ENCODE assay signal across 14 cellular contexts in genomic region chr2:237208373-237209045, GRCh38.
DNase-seq lines count a peak whose midpoint lies in the region; ATAC-seq, FAIRE-seq and TF ChIP-seq lines count a peak whose summit lies in the region.
"Had no signal": no experiment of that assay in that cellular context is flagged by ENCODE, and none has a peak within 500 bp of the region (broad histone marks: within the 10 kb centered on the region; RNA-seq: fewer than 3 reads in every experiment).

No MANE protein-coding gene starts in this region.

- H3K79me2 ChIP-seq in GM23338 (replicated peaks; ENCODE audit: insufficient read depth) (no peaks in the 10 kb centered on the region), astrocyte (ENCODE audit: insufficient read depth, low read length) (no peaks in the 10 kb centered on the region), H9 (ENCODE audit: insufficient read depth, low read length) (no peaks in the 10 kb centered on the region)

- H3K4me1 ChIP-seq in GM23338 (ENCODE audit: insufficient read depth) = peaks cover 24% of the 10 kb centered on the region
- H3K4me1 ChIP-seq in astrocyte (ENCODE audit: insufficient read depth, low read length) = peaks cover 30% of the 10 kb centered on the region
- H3K4me1 ChIP-seq in spleen = no peaks in the 10 kb centered on the region
- peaks cover 14% of the 10 kb centered on the region; the same call in 1 of the 2 replicates for H3K4me1 ChIP-seq in H9 (ENCODE audit: insufficient read depth, low read length)

- intact Hi-C loops in left cardiac atrium (cut with DNase I) (loop anchor here in 1 of 2 donors (5.0 kb wide), 1 partner anchor 109 kb away; no protein-coding TSS in a partner anchor), spleen (cut with DNase I; ENCODE audit: low total_unique reads) (no loop called here)

- no peak overlapping the region for H3K4ac ChIP-seq in H9 (ENCODE audit: low read depth, low read length)

- H2BK20ac ChIP-seq in H9 (ENCODE audit: low read depth, low read length, poor library complexity, severe bottlenecking) = no peak overlapping the region

- H3K9me2 ChIP-seq in GM23338 (ENCODE audit: insufficient read depth) = peaks cover 9% of the 10 kb centered on the region; the same call in 1 of the 2 replicates

- no peak overlapping the region for H2AK5ac ChIP-seq in H9 (ENCODE audit: insufficient read length, low read length)

- H2BK120ac ChIP-seq in H9 (ENCODE audit: low read depth, low read length, poor library complexity, severe bottlenecking) = no peak overlapping the region

- no peak overlapping the region for H3K23ac ChIP-seq in H9 (ENCODE audit: insufficient read length, low read depth, low read length)

- no peak overlapping the region for H3T11ph ChIP-seq in H9 (ENCODE audit: low read length)

- peaks cover 22% of the 10 kb centered on the region for H3F3A ChIP-seq in GM23338 (replicated peaks; ENCODE audit: low read depth)

- no peaks in the 10 kb centered on the region for H3K9me3 Mint-ChIP-seq in GM23338
- peaks cover 10% of the 10 kb centered on the region for H3K9me3 Mint-ChIP-seq in astrocyte (ENCODE audit: unreplicated experiment)
- H3K9me3 Mint-ChIP-seq in H9 = no peaks in the 10 kb centered on the region
- H3K9me3 Mint-ChIP-seq: activated T-helper 17 cell treated with anti-CD3 and anti-CD28 coated beads, Interleukin-2, amount 50 U/mL, for 72 hours; naive B cell had no signal

- ATAC-seq in GM23338 (no peak), left cardiac atrium (peak; percentile 54 to 55), HG03159 (IDR thresholded peaks at IDR 0.05; ENCODE audit: unreplicated experiment) (no peak)
- ATAC-seq: activated T-helper 17 cell treated with anti-CD3 and anti-CD28 coated beads, Interleukin-2, amount 50 U/mL, for 72 hours had no signal

- H2BK15ac ChIP-seq in H9 (ENCODE audit: low read depth, low read length) = no peak overlapping the region

- no peaks in the 10 kb centered on the region for H3K36me3 ChIP-seq in GM23338 (ENCODE audit: insufficient read depth)
- no peaks in the 10 kb centered on the region for H3K36me3 ChIP-seq in astrocyte (ENCODE audit: insufficient read depth, low read length)
- H3K36me3 ChIP-seq in spleen = no peaks in the 10 kb centered on the region

- TF ChIP-seq POLR2A in spleen (IDR thresholded peaks at IDR 0.05) = no peak

- no peak overlapping the region for H4K5ac ChIP-seq in H9 (ENCODE audit: insufficient read length, low read depth, low read length)

- H4K20me1 ChIP-seq in GM23338 (replicated peaks; ENCODE audit: insufficient read depth) (no peaks in the 10 kb centered on the region), astrocyte (ENCODE audit: insufficient read depth, low read length) (no peaks in the 10 kb centered on the region), H9 (ENCODE audit: control insufficient read depth, insufficient read depth, insufficient read length) (peaks cover 2% of the 10 kb centered on the region)

- H3K9ac ChIP-seq in astrocyte (ENCODE audit: low read length) (peak overlapping the region; percentile 63), H9 (ENCODE audit: extremely low read depth, insufficient read length, low read length) (no peak overlapping the region)

- no peak overlapping the region for H3K4me2 ChIP-seq in GM23338
- H3K4me2 ChIP-seq in astrocyte (ENCODE audit: low read length) = peak overlapping the region; percentile 27
- H3K4me2 ChIP-seq in H9 (ENCODE audit: insufficient read depth, insufficient read length, low read length) = no peak overlapping the region

- WGBS in spleen, 5 donors = 61 to 63% (median 62%) methylated on average over 10 of the region's 10 CpGs
- WGBS in H9 (ENCODE audit: extremely low coverage, insufficient read length, low lambda C conversion rate) = no CpG with 5 or more reads among the region's 10 CpGs

- H4K91ac ChIP-seq in H9 (ENCODE audit: insufficient read length, low read depth, low read length) = no peak overlapping the region

- H3K27me3 ChIP-seq in GM23338 (ENCODE audit: insufficient read depth) (no peaks in the 10 kb centered on the region), astrocyte (ENCODE audit: insufficient read depth, low read length) (no peaks in the 10 kb centered on the region), spleen (replicated peaks in 1 of 7) (peaks cover 0 to 45% (median 0%) of the 10 kb centered on the region in 7 donors), H9 (ENCODE audit: insufficient read depth, low read length) (no peaks in the 10 kb centered on the region)

- H3K27ac Mint-ChIP-seq in GM23338 (no peak overlapping the region), astrocyte (ENCODE audit: unreplicated experiment) (no peak overlapping the region), H9 (peak overlapping the region in 1 of 3 experiments; percentile 31; a peak in 1 of 7 replicates)
- H3K27ac Mint-ChIP-seq: activated T-helper 17 cell treated with anti-CD3 and anti-CD28 coated beads, Interleukin-2, amount 50 U/mL, for 72 hours had no signal

- DNase-seq in GM23338 (ENCODE audit: low spot score) (no peak), astrocyte (ENCODE audit: low read depth) (peak; percentile 79), left cardiac atrium (no peak), spleen (no peak), hypothalamus (lab: John Stamatoyannopoulos, UW) (no peak), H9 (no peak)
- no peak for DNase-seq in central memory CD4-positive, alpha-beta T cell
- DNase-seq: activated CD4-positive, alpha-beta T cell treated with anti-CD3 and anti-CD28 coated beads for 1 hour; COR-L47; dorsolateral prefrontal cortex; naive B cell; stimulated activated naive CD4-positive, alpha-beta T cell had no signal

- H3K36me3 Mint-ChIP-seq in GM23338 (ENCODE audit: low read depth) (no peaks in the 10 kb centered on the region), astrocyte (ENCODE audit: low read depth, unreplicated experiment) (no peaks in the 10 kb centered on the region), H9 (ENCODE audit: insufficient read depth in 1 of 3, low read depth in 3 of 3) (no peaks in the 10 kb centered on the region)
- H3K36me3 Mint-ChIP-seq: naive B cell had no signal

- no peaks in the 10 kb centered on the region for H3K79me1 ChIP-seq in H9 (ENCODE audit: insufficient read depth, low read depth, low read length, poor library complexity, severe bottlenecking)

- H4K8ac ChIP-seq in H9 (replicated peaks; ENCODE audit: insufficient read length, low read depth, low read length) = no peak overlapping the region

- H2AFZ ChIP-seq in GM23338 (peak overlapping the region; percentile 81; the same call in 1 of the 2 replicates), astrocyte (ENCODE audit: low read depth, low read length) (no peak overlapping the region), H9 (ENCODE audit: low read length) (no peak overlapping the region)

- H3K27me3 Mint-ChIP-seq in GM23338 (ENCODE audit: insufficient read depth, low read depth, poor library complexity) = peaks cover 12% of the 10 kb centered on the region
- no peaks in the 10 kb centered on the region for H3K27me3 Mint-ChIP-seq in astrocyte (ENCODE audit: low read depth, unreplicated experiment)
- H3K27me3 Mint-ChIP-seq in H9 (ENCODE audit: low read depth) = peaks cover under 1% of the 10 kb centered on the region

- H3K18ac ChIP-seq in H9 (ENCODE audit: insufficient read length, low read depth, low read length) = no peak overlapping the region

- H3K4me1 Mint-ChIP-seq in GM23338 (peaks cover 38% of the 10 kb centered on the region), astrocyte (ENCODE audit: low read depth, unreplicated experiment) (peaks cover 28% of the 10 kb centered on the region), H9 (peaks cover 36 to 40% of the 10 kb centered on the region in 2 experiments)
- H3K4me1 Mint-ChIP-seq: activated T-helper 17 cell treated with anti-CD3 and anti-CD28 coated beads, Interleukin-2, amount 50 U/mL, for 72 hours; naive B cell had no signal

- no peak overlapping the region for H3K56ac ChIP-seq in H9 (ENCODE audit: insufficient read length, low read depth, low read length)

- H3K27ac ChIP-seq in GM23338 (ENCODE audit: low read depth) = no peak overlapping the region
- peak overlapping the region; percentile 84 for H3K27ac ChIP-seq in astrocyte (ENCODE audit: low read depth, low read length)
- H3K27ac ChIP-seq in spleen = peak overlapping the region in 5 of 8 donors; percentile 13 to 55 (median 26)
- no peak overlapping the region for H3K27ac ChIP-seq in H9 (ENCODE audit: insufficient read length, low read depth, low read length)
- H3K27ac ChIP-seq: dorsolateral prefrontal cortex had no signal

- TF ChIP-seq CTCF in GM23338 (conservative IDR thresholded peaks at IDR 0.05; ENCODE audit: low read depth in 2 of 2) (no peak), astrocyte (IDR thresholded peaks at IDR 0.05; ENCODE audit: insufficient read depth, low read depth, low read length) (no peak), spleen (IDR thresholded peaks at IDR 0.05 in 8 of 11, conservative IDR thresholded peaks at IDR 0.05 in 3 of 11) (no peak), H9 (conservative IDR thresholded peaks at IDR 0.05) (no peak)

- no peak overlapping the region for H3K4me3 Mint-ChIP-seq in GM23338
- no peak overlapping the region for H3K4me3 Mint-ChIP-seq in astrocyte (ENCODE audit: unreplicated experiment)
- H3K4me3 Mint-ChIP-seq in H9 = no peak overlapping the region
- H3K4me3 Mint-ChIP-seq: activated T-helper 17 cell treated with anti-CD3 and anti-CD28 coated beads, Interleukin-2, amount 50 U/mL, for 72 hours; naive B cell had no signal

- peak; percentile 63 for FAIRE-seq in astrocyte (lab: Jason Lieb, UNC)

- no peak overlapping the region for H3K14ac ChIP-seq in H9 (ENCODE audit: insufficient read depth, low read length)

- H2BK5ac ChIP-seq in H9 (ENCODE audit: insufficient read length, low read length) = no peak overlapping the region

- H3K4me3 ChIP-seq in GM23338 (no peak overlapping the region), astrocyte (ENCODE audit: insufficient read depth, low read depth, low read length) (no peak overlapping the region), spleen (no peak overlapping the region)
- H3K4me3 ChIP-seq: dorsolateral prefrontal cortex had no signal

- H3K23me2 ChIP-seq in H9 (ENCODE audit: insufficient read length, low read depth, low read length, poor library complexity, severe bottlenecking) = no peaks in the 10 kb centered on the region

- no peak overlapping the region for H2BK12ac ChIP-seq in H9 (ENCODE audit: insufficient read length, low read depth, low read length)

- no peaks in the 10 kb centered on the region for H3K9me3 ChIP-seq in astrocyte (ENCODE audit: insufficient read depth, low read depth, low read length)
- no peaks in the 10 kb centered on the region for H3K9me3 ChIP-seq in spleen
- H3K9me3 ChIP-seq in H9 (ENCODE audit: control insufficient read depth, low read depth, low read length) = no peaks in the 10 kb centered on the region

TF ChIP-seq in GM23338, 12 proteins besides CTCF, POLR2A, EP300 and RAD21 (continues in another document):
- TF ChIP-seq CREB1 (CRISPR knock-in tag; IDR thresholded peaks at IDR 0.05; ENCODE audit: low read depth) = no peak

Comparison
In these comparisons a context has a peak if more than half of its experiments do, and no peak if none do; other contexts are left out.
1. ATAC-seq: peak in left cardiac atrium (2 of 2); none in GM23338 (single experiment) and HG03159 (single experiment).
2. H3K27ac ChIP-seq: peak in astrocyte (single experiment) and spleen (5 of 8); none in GM23338 (single experiment) and H9 (single experiment).